ENCODE assay signal across 8 cellular contexts in the genomic region with DNA sequence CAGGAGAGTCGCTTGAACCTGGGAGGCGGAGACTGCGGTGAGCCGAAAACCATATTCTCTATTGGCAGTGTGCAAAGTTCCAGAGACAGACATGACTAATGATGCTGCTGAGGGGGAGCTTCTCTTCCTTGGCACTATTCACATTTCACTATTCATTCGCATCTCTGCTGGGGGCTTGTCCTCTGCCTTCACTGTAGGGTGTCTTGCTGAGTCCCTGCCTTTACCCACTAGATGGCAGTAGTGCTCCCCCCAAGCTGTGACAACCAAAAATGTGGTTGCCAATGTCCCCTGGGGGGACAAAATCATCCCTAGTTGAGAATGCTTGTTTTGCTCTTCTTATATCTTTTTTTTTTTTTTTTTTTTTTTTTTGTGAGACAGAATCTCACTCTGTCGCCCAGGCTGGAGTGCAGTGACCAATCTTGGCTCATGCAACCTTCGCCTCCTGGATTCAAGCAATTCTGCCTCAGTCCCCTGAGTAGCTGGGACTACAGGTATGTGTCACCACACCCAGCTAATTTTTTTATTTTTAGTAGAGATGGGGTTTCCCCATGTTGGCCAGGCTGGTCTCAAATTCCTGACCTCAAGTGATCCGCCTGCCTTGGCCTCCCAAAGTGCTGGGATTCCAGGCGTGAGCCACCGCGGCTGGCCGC. TPM values are rescaled to one million over a fixed set of nuclear protein-coding genes. Genes with fewer than 3 reads are reported as not detected.
DNase-seq lines count a peak whose midpoint lies in the region; ATAC-seq, FAIRE-seq and TF ChIP-seq lines count a peak whose summit lies in the region.
"Not testable (repeated sequence)": the region's sequence is repeated elsewhere in the genome, so short reads cannot be mapped to it uniquely, and the experiment has no call there.

No MANE protein-coding gene starts in this region.

- not testable (repeated sequence) for H3K27me3 ChIP-seq in MG63

- FAIRE-seq in RCC 7860 (lab: Jason Lieb, UNC), result peak; percentile 65

- peak; percentile 91 for TF ChIP-seq CTCF in epithelial cell of proximal tubule (conservative IDR thresholded peaks at IDR 0.05; ENCODE audit: low read depth, low read length)

- peaks cover 42% of the 10 kb centered on the region for H3K36me3 ChIP-seq in MG63

- not testable (repeated sequence) for H3K9me3 ChIP-seq in MG63

- not testable (repeated sequence) for H3K4me3 ChIP-seq in MG63; epithelial cell of proximal tubule (ENCODE audit: low read depth, low read length)

- peak; percentile 66 for ATAC-seq in GM21619 (IDR thresholded peaks at IDR 0.05; ENCODE audit: unreplicated experiment)

- DNase-seq in COR-L47 (lab: John Stamatoyannopoulos, UW) (peak; percentile 67), MG63 (peak; percentile 62), RCC 7860 (ENCODE audit: low spot score) (peak; percentile 75), activated T-cell treated with anti-CD3 and anti-CD28 coated beads for 4 hours (peak; percentile 52), middle frontal gyrus (ENCODE audit: extremely low spot score, low spot score) (peak; percentile 51)
- DNase-seq in epithelial cell of proximal tubule (ENCODE audit: low read depth), result not testable (repeated sequence)
- peak; percentile 28 to 43 for DNase-seq in stimulated activated CD8-positive, alpha-beta memory T cell treated with anti-CD3 and anti-CD28 coated beads, Interleukin-4, amount 100 ng/mL, for 1 hour (ENCODE audit: low read depth in 2 of 2, low spot score in 1 of 2)

RNA-seq across cellular contexts. Expression of a gene that starts 57.5 kb away (rescaled TPM):
- 17.3 and 25.0 TPM in 2 replicates for total RNA-seq in MG63 (2014; rRNA removed; shearing (Covaris generic); ENCODE audit: low replicate concordance)
- total RNA-seq in epithelial cell of proximal tubule, result 17.4 and 34.3 TPM in 2 replicates
